2 cellular contexts compared by ENCODE assay signal in the genomic region with DNA sequence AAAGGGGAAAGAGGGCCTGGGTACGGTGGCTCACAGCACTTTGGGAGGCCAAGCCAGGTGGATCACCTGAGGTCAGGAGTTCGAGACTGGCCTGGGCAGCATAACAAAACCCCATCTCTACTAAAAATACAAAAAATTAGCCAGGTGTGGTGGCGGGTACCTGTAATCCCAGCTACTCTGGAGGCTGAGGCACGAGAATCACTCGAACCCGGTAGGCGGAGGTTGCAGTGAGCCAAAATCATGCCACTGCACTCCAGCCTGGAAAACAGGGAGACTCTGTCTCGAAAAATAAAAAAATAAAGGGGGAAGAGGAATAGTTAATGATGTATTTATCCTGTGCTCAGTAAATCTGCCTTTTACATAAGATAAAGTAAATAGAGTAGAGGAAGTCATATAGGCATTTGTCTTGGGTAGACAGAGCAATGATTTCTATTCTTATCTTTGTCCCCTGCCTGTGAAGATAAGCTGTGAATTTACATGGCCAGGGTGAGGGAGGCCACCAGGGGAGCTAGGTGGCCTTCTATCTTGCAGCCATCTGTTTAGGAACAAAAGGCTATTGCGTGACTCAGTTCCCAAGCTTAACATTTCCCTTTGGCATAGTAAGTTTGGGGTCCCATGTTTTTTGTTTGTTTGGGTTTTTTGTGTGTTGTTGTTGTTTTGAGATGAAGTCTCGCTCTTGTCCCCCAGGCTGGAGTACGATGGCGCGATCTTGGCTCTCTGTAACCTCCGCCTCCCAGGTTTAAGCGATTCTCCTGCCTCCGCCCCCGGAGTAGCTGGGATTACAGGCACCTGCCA.
TF ChIP-seq lines count a peak whose summit lies in the region.

No MANE protein-coding gene starts in this region.

TF ChIP-seq in HEK293, 187 proteins besides CTCF, POLR2A, EP300 and RAD21:
- TF ChIP-seq, protein P1, sequence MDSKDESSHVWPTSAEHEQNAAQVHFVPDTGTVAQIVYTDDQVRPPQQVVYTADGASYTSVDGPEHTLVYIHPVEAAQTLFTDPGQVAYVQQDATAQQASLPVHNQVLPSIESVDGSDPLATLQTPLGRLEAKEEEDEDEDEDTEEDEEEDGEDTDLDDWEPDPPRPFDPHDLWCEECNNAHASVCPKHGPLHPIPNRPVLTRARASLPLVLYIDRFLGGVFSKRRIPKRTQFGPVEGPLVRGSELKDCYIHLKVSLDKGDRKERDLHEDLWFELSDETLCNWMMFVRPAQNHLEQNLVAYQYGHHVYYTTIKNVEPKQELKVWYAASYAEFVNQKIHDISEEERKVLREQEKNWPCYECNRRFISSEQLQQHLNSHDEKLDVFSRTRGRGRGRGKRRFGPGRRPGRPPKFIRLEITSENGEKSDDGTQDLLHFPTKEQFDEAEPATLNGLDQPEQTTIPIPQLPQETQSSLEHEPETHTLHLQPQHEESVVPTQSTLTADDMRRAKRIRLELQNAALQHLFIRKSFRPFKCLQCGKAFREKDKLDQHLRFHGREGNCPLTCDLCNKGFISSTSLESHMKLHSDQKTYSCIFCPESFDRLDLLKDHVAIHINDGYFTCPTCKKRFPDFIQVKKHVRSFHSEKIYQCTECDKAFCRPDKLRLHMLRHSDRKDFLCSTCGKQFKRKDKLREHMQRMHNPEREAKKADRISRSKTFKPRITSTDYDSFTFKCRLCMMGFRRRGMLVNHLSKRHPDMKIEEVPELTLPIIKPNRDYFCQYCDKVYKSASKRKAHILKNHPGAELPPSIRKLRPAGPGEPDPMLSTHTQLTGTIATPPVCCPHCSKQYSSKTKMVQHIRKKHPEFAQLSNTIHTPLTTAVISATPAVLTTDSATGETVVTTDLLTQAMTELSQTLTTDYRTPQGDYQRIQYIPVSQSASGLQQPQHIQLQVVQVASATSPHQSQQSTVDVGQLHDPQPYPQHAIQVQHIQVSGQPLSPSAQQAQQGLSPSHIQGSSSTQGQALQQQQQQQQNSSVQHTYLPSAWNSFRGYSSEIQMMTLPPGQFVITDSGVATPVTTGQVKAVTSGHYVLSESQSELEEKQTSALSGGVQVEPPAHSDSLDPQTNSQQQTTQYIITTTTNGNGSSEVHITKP (tag by site-specific recombination; IDR thresholded peaks at IDR 0.05) = peak; percentile 65
- TF ChIP-seq MYNN (tag by site-specific recombination; IDR thresholded peaks at IDR 0.05; ENCODE audit: borderline replicate concordance) (no peak), KLF1 (tag by site-specific recombination; IDR thresholded peaks at IDR 0.05) (no peak), GLIS1 (tag by site-specific recombination; IDR thresholded peaks at IDR 0.05) (peak; percentile 23)
TF ChIP-seq in HEK293: peak in this region for 2.

TF ChIP-seq in WTC11, 78 proteins besides CTCF, POLR2A, EP300 and RAD21 (continued from another document):
- TF ChIP-seq, protein P2, sequence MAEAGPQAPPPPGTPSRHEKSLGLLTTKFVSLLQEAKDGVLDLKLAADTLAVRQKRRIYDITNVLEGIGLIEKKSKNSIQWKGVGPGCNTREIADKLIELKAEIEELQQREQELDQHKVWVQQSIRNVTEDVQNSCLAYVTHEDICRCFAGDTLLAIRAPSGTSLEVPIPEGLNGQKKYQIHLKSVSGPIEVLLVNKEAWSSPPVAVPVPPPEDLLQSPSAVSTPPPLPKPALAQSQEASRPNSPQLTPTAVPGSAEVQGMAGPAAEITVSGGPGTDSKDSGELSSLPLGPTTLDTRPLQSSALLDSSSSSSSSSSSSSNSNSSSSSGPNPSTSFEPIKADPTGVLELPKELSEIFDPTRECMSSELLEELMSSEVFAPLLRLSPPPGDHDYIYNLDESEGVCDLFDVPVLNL (CRISPR knock-in tag; IDR thresholded peaks at IDR 0.05; ENCODE audit: borderline replicate concordance, low read depth) = no peak
- TF ChIP-seq ZNF317 (CRISPR knock-in tag; IDR thresholded peaks at IDR 0.05; ENCODE audit: borderline replicate concordance, low read depth) (no peak), NR2C2 (CRISPR knock-in tag; IDR thresholded peaks at IDR 0.05) (no peak), JUN (CRISPR knock-in tag; IDR thresholded peaks at IDR 0.05) (no peak), ZNF121 (CRISPR knock-in tag; IDR thresholded peaks at IDR 0.05) (no peak), ZNF219 (CRISPR knock-in tag; IDR thresholded peaks at IDR 0.05; ENCODE audit: borderline replicate concordance) (no peak), KAT7 (CRISPR knock-in tag; IDR thresholded peaks at IDR 0.05; ENCODE audit: borderline replicate concordance) (no peak), TEAD1 (CRISPR knock-in tag; IDR thresholded peaks at IDR 0.05) (no peak), ZNF396 (CRISPR knock-in tag; IDR thresholded peaks at IDR 0.05; ENCODE audit: borderline replicate concordance) (no peak)
- TF ChIP-seq, protein P3, sequence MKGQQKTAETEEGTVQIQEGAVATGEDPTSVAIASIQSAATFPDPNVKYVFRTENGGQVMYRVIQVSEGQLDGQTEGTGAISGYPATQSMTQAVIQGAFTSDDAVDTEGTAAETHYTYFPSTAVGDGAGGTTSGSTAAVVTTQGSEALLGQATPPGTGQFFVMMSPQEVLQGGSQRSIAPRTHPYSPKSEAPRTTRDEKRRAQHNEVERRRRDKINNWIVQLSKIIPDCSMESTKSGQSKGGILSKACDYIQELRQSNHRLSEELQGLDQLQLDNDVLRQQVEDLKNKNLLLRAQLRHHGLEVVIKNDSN (CRISPR knock-in tag; IDR thresholded peaks at IDR 0.05) = no peak
- TF ChIP-seq, protein P4, sequence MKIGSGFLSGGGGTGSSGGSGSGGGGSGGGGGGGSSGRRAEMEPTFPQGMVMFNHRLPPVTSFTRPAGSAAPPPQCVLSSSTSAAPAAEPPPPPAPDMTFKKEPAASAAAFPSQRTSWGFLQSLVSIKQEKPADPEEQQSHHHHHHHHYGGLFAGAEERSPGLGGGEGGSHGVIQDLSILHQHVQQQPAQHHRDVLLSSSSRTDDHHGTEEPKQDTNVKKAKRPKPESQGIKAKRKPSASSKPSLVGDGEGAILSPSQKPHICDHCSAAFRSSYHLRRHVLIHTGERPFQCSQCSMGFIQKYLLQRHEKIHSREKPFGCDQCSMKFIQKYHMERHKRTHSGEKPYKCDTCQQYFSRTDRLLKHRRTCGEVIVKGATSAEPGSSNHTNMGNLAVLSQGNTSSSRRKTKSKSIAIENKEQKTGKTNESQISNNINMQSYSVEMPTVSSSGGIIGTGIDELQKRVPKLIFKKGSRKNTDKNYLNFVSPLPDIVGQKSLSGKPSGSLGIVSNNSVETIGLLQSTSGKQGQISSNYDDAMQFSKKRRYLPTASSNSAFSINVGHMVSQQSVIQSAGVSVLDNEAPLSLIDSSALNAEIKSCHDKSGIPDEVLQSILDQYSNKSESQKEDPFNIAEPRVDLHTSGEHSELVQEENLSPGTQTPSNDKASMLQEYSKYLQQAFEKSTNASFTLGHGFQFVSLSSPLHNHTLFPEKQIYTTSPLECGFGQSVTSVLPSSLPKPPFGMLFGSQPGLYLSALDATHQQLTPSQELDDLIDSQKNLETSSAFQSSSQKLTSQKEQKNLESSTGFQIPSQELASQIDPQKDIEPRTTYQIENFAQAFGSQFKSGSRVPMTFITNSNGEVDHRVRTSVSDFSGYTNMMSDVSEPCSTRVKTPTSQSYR (CRISPR knock-in tag; IDR thresholded peaks at IDR 0.05) = no peak
- TF ChIP-seq, protein P5, sequence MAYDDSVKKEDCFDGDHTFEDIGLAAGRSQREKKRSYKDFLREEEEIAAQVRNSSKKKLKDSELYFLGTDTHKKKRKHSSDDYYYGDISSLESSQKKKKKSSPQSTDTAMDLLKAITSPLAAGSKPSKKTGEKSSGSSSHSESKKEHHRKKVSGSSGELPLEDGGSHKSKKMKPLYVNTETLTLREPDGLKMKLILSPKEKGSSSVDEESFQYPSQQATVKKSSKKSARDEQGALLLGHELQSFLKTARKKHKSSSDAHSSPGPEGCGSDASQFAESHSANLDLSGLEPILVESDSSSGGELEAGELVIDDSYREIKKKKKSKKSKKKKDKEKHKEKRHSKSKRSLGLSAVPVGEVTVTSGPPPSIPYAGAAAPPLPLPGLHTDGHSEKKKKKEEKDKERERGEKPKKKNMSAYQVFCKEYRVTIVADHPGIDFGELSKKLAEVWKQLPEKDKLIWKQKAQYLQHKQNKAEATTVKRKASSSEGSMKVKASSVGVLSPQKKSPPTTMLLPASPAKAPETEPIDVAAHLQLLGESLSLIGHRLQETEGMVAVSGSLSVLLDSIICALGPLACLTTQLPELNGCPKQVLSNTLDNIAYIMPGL (CRISPR knock-in tag; IDR thresholded peaks at IDR 0.05) = no peak
- TF ChIP-seq, protein P6, sequence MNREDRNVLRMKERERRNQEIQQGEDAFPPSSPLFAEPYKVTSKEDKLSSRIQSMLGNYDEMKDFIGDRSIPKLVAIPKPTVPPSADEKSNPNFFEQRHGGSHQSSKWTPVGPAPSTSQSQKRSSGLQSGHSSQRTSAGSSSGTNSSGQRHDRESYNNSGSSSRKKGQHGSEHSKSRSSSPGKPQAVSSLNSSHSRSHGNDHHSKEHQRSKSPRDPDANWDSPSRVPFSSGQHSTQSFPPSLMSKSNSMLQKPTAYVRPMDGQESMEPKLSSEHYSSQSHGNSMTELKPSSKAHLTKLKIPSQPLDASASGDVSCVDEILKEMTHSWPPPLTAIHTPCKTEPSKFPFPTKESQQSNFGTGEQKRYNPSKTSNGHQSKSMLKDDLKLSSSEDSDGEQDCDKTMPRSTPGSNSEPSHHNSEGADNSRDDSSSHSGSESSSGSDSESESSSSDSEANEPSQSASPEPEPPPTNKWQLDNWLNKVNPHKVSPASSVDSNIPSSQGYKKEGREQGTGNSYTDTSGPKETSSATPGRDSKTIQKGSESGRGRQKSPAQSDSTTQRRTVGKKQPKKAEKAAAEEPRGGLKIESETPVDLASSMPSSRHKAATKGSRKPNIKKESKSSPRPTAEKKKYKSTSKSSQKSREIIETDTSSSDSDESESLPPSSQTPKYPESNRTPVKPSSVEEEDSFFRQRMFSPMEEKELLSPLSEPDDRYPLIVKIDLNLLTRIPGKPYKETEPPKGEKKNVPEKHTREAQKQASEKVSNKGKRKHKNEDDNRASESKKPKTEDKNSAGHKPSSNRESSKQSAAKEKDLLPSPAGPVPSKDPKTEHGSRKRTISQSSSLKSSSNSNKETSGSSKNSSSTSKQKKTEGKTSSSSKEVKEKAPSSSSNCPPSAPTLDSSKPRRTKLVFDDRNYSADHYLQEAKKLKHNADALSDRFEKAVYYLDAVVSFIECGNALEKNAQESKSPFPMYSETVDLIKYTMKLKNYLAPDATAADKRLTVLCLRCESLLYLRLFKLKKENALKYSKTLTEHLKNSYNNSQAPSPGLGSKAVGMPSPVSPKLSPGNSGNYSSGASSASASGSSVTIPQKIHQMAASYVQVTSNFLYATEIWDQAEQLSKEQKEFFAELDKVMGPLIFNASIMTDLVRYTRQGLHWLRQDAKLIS (CRISPR knock-in tag; IDR thresholded peaks at IDR 0.05; ENCODE audit: borderline replicate concordance) = no peak
- TF ChIP-seq, protein P7, sequence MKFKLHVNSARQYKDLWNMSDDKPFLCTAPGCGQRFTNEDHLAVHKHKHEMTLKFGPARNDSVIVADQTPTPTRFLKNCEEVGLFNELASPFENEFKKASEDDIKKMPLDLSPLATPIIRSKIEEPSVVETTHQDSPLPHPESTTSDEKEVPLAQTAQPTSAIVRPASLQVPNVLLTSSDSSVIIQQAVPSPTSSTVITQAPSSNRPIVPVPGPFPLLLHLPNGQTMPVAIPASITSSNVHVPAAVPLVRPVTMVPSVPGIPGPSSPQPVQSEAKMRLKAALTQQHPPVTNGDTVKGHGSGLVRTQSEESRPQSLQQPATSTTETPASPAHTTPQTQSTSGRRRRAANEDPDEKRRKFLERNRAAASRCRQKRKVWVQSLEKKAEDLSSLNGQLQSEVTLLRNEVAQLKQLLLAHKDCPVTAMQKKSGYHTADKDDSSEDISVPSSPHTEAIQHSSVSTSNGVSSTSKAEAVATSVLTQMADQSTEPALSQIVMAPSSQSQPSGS (CRISPR knock-in tag; IDR thresholded peaks at IDR 0.05; ENCODE audit: borderline replicate concordance, low read depth) = no peak
- TF ChIP-seq, protein P8, sequence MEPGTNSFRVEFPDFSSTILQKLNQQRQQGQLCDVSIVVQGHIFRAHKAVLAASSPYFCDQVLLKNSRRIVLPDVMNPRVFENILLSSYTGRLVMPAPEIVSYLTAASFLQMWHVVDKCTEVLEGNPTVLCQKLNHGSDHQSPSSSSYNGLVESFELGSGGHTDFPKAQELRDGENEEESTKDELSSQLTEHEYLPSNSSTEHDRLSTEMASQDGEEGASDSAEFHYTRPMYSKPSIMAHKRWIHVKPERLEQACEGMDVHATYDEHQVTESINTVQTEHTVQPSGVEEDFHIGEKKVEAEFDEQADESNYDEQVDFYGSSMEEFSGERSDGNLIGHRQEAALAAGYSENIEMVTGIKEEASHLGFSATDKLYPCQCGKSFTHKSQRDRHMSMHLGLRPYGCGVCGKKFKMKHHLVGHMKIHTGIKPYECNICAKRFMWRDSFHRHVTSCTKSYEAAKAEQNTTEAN (CRISPR knock-in tag; IDR thresholded peaks at IDR 0.05) = no peak
TF ChIP-seq in WTC11: peak in this region for 0.
